In genomic region chr1:32215629-32216505, GRCh38 we compare ENCODE assay signal across 1 cellular context.
TF ChIP-seq lines count a peak whose summit lies in the region.

No MANE protein-coding gene starts in this region.

TF ChIP-seq in GM12878, 131 proteins besides CTCF, POLR2A, EP300 and RAD21:
- TF ChIP-seq TCF3 (IDR thresholded peaks at IDR 0.05; ENCODE audit: borderline replicate concordance, insufficient read depth, low read depth, low read length) (no peak), NR2C2 (IDR thresholded peaks at IDR 0.05; ENCODE audit: borderline replicate concordance, control insufficient read depth, insufficient read length, low read depth) (no peak), SMC3 (IDR thresholded peaks at IDR 0.05; ENCODE audit: borderline replicate concordance, low read length) (peak; percentile 88), RB1 (IDR thresholded peaks at IDR 0.05; ENCODE audit: borderline replicate concordance) (no peak), MYB (IDR thresholded peaks at IDR 0.05; ENCODE audit: borderline replicate concordance, low read depth, low read length) (no peak), ATF3 (IDR thresholded peaks at IDR 0.05; ENCODE audit: borderline replicate concordance, extremely low read depth, low read depth, low read length) (no peak), MEF2B (IDR thresholded peaks at IDR 0.05; ENCODE audit: partially characterized antibody, poor library complexity, severe bottlenecking) (no peak), SMAD1 (IDR thresholded peaks at IDR 0.05; ENCODE audit: low read depth, partially characterized antibody) (no peak), SRF (IDR thresholded peaks at IDR 0.05; ENCODE audit: low read depth in 2 of 2, low read length in 2 of 2) (no peak), ZNF274 (IDR thresholded peaks at IDR 0.05; ENCODE audit: insufficient read depth, insufficient read length) (no peak), IKZF1 (conservative IDR thresholded peaks at IDR 0.05) (peak; percentile 39; the same call in 1 of the 2 replicates), GATAD2B (conservative IDR thresholded peaks at IDR 0.05; ENCODE audit: low read depth) (no peak), HDAC2 (IDR thresholded peaks at IDR 0.05) (no peak), YY1 (IDR thresholded peaks at IDR 0.05; ENCODE audit: low read depth, low read length) (peak; percentile 61; the same call in 1 of the 2 replicates), ZBTB33 (IDR thresholded peaks at IDR 0.05) (no peak), CBX3 (IDR thresholded peaks at IDR 0.05; ENCODE audit: borderline replicate concordance, low read depth) (no peak), SIN3A (IDR thresholded peaks at IDR 0.05; ENCODE audit: low read depth, low read length) (no peak), RFX5 (IDR thresholded peaks at IDR 0.05; ENCODE audit: low read depth, low read length) (no peak), MLLT1 (IDR thresholded peaks at IDR 0.05) (no peak), ZNF622 (IDR thresholded peaks at IDR 0.05) (no peak), TAF1 (IDR thresholded peaks at IDR 0.05; ENCODE audit: borderline replicate concordance, low read depth, low read length) (no peak), RAD51 (IDR thresholded peaks at IDR 0.05) (no peak)
- TF ChIP-seq, protein P1, sequence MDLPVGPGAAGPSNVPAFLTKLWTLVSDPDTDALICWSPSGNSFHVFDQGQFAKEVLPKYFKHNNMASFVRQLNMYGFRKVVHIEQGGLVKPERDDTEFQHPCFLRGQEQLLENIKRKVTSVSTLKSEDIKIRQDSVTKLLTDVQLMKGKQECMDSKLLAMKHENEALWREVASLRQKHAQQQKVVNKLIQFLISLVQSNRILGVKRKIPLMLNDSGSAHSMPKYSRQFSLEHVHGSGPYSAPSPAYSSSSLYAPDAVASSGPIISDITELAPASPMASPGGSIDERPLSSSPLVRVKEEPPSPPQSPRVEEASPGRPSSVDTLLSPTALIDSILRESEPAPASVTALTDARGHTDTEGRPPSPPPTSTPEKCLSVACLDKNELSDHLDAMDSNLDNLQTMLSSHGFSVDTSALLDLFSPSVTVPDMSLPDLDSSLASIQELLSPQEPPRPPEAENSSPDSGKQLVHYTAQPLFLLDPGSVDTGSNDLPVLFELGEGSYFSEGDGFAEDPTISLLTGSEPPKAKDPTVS (IDR thresholded peaks at IDR 0.05; ENCODE audit: low read depth, low read length) = no peak
TF ChIP-seq in GM12878: peak in this region for 3.
